ENCODE assay signal across 8 cellular contexts in the genomic region with DNA sequence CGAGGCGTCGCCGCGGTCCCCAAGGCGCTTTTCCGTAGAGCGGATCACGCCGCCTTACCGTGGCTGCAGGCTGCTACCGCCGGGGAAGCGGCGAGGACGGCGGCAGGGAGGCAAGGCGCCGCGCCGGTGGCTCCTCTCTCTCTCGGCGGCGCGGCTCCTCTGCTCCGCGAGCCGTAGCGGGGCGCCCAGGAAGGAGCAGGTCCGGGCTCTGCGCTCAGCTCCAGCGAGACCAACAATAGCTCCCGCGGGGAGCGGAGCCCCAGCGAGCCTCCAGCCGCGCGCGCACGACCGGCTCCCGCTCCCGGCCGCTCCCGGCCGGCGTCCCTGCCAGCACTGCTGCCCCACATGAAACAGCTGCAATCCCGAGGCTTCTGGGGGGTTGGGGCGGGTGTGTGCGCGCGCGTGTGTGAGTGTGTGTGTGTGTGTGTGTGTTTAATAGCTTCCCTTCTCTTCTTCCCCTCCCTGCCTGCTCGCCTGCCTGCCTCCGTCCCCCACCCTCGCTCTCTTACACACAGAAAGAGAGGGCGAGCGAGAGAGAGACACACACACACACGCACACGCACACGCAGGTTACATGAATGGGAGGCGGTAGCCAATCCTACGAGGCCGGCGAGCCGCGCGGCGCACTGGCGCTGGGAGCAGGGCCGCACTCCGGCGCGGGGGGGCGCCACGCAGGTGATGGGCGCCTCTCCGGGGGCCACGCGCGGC. TPM values are rescaled to one million over a fixed set of nuclear protein-coding genes. Genes with fewer than 3 reads are reported as not detected.
DNase-seq lines count a peak whose midpoint lies in the region; ATAC-seq and TF ChIP-seq lines count a peak whose summit lies in the region.

A gene (minus strand): TSS at position 580 of the 708 bp plus-strand sequence. CDS start 371,086 bp downstream, outside the sequence.

- peaks cover 14% of the 10 kb centered on the region for H3K79me2 ChIP-seq in osteoblast (ENCODE audit: insufficient read depth, low read length)

- peak within 1 kb of the TSS; percentile 81 for H2AFZ ChIP-seq in osteoblast (ENCODE audit: low read length)

- H3K36me3 ChIP-seq in heart left ventricle (no peaks in the 10 kb centered on the region), osteoblast (ENCODE audit: insufficient read depth, low read length) (no peaks in the 10 kb centered on the region)

- TF ChIP-seq POLR2A in heart left ventricle (IDR thresholded peaks at IDR 0.05), result no peak

- peak; percentile 50 for DNase-seq in AG09309 (ENCODE audit: low read depth)
- DNase-seq in NCI-H1092 (lab: John Stamatoyannopoulos, UW), result peak; percentile 79
- peak; percentile 29 for DNase-seq in activated naive CD8-positive, alpha-beta T cell treated with anti-CD3 and anti-CD28 coated beads, Interleukin-2, amount 10 ng/mL, durations not matched to agents 7 days and 5 days
- peak; percentile 48 to 82 (median 65) for DNase-seq in heart left ventricle
- DNase-seq in osteoblast (ENCODE audit: insufficient read length, low spot score, missing footprints), result peak; percentile 93
- no peak for DNase-seq in stimulated activated CD4-positive, alpha-beta T cell treated with anti-CD3 and anti-CD28 coated beads, Interleukin-2, amount 100 ng/mL, for 48 hours

- H3K4me3 Mint-ChIP-seq in activated naive CD8-positive, alpha-beta T cell treated with anti-CD3 and anti-CD28 coated beads, Interleukin-2, amount 10 ng/mL, durations not matched to agents 7 days and 5 days, result peak within 1 kb of the TSS; percentile 60

- WGBS in heart left ventricle, 4 donors, result 0 to 1% (median 1%) methylated on average over 27 to 83 of the region's 83 CpGs

- H3K27ac ChIP-seq in heart left ventricle (peak within 1 kb of the TSS in 8 of 12 donors; percentile 37 to 68 (median 62)), osteoblast (ENCODE audit: low read depth, low read length) (peak within 1 kb of the TSS; percentile 56)

- H3K4me2 ChIP-seq in osteoblast (ENCODE audit: insufficient read depth, low read length), result peak within 1 kb of the TSS; percentile 77

- intact Hi-C loops in heart left ventricle (cut with DNase I), result no loop called here

- TF ChIP-seq CTCF in AG09309 (IDR thresholded peaks at IDR 0.05; ENCODE audit: control insufficient read depth, insufficient read depth, low read depth, low read length, missing control alignments) (no peak), heart left ventricle (IDR thresholded peaks at IDR 0.05) (peak in 5 of 12 donors; percentile 24 to 49 (median 48)), osteoblast (IDR thresholded peaks at IDR 0.05; ENCODE audit: extremely low read depth, low read depth, low read length) (peak; percentile 26)

- H3K9me3 ChIP-seq in heart left ventricle (peaks cover 0 to 8% (median 3%) of the 10 kb centered on the region in 12 donors), osteoblast (ENCODE audit: low read depth, low read length) (no peaks in the 10 kb centered on the region)

- H3K4me3 ChIP-seq in AG09309 (ENCODE audit: control insufficient read depth, low read depth, low read length) (peak within 1 kb of the TSS; percentile 65), heart left ventricle (peak within 1 kb of the TSS; percentile 36 to 72 (median 54)), osteoblast (ENCODE audit: insufficient read depth, low read length) (peak within 1 kb of the TSS; percentile 78)

- H3K27me3 Mint-ChIP-seq in activated naive CD8-positive, alpha-beta T cell treated with anti-CD3 and anti-CD28 coated beads, Interleukin-2, amount 10 ng/mL, durations not matched to agents 7 days and 5 days, result peaks cover 67% of the 10 kb centered on the region

- H3K36me3 Mint-ChIP-seq in activated naive CD8-positive, alpha-beta T cell treated with anti-CD3 and anti-CD28 coated beads, Interleukin-2, amount 10 ng/mL, durations not matched to agents 7 days and 5 days, result no peaks in the 10 kb centered on the region

- H3K27ac Mint-ChIP-seq in activated naive CD8-positive, alpha-beta T cell treated with anti-CD3 and anti-CD28 coated beads, Interleukin-2, amount 10 ng/mL, durations not matched to agents 7 days and 5 days, result peak within 1 kb of the TSS; percentile 61

- H3K27me3 ChIP-seq in heart left ventricle, result peaks cover 12 to 95% (median 50%) of the 10 kb centered on the region in 9 donors
- H3K27me3 ChIP-seq in osteoblast (ENCODE audit: insufficient read depth, low read length), result peaks cover 38% of the 10 kb centered on the region

- peaks cover 11% of the 10 kb centered on the region for H3K4me1 Mint-ChIP-seq in activated naive CD8-positive, alpha-beta T cell treated with anti-CD3 and anti-CD28 coated beads, Interleukin-2, amount 10 ng/mL, durations not matched to agents 7 days and 5 days

- POLR2A ChIA-PET in activated naive CD8-positive, alpha-beta T cell treated with anti-CD3 and anti-CD28 coated beads, Interleukin-2, amount 10 ng/mL, durations not matched to agents 7 days and 5 days (lab: Charles Lee), result no interaction called here

- H4K20me1 ChIP-seq in osteoblast (ENCODE audit: insufficient read depth, low read length), result no peaks in the 10 kb centered on the region

- peak; percentile 62 for ATAC-seq in GM18511 (IDR thresholded peaks at IDR 0.05; ENCODE audit: unreplicated experiment)
- peak; percentile 30 for ATAC-seq in activated naive CD8-positive, alpha-beta T cell treated with anti-CD3 and anti-CD28 coated beads, Interleukin-2, amount 10 ng/mL, durations not matched to agents 7 days and 5 days (ENCODE audit: low read depth)
- peak; percentile 34 to 68 (median 63) for ATAC-seq in heart left ventricle
- no peak for ATAC-seq in GM21717 (IDR thresholded peaks at IDR 0.05; ENCODE audit: unreplicated experiment)

- H3K9me3 Mint-ChIP-seq in activated naive CD8-positive, alpha-beta T cell treated with anti-CD3 and anti-CD28 coated beads, Interleukin-2, amount 10 ng/mL, durations not matched to agents 7 days and 5 days, result peaks cover 2% of the 10 kb centered on the region

- H3K4me1 ChIP-seq in heart left ventricle (peaks cover 0 to 50% (median 31%) of the 10 kb centered on the region in 12 donors), osteoblast (ENCODE audit: insufficient read depth, low read length) (peaks cover 23% of the 10 kb centered on the region)

RNA-seq across cellular contexts. Expression of the gene that starts here (rescaled TPM):
- not detected for total RNA-seq in activated naive CD8-positive, alpha-beta T cell treated with anti-CD3 and anti-CD28 coated beads, Interleukin-2, amount 10 ng/mL, durations not matched to agents 7 days and 5 days
- total RNA-seq in heart left ventricle, result 1 to 10 TPM in 6 of 9 donors, under 1 TPM in 3; 0.20 to 6.4 (median 1.4) TPM
- under 1 TPM; 0.08 to 0.71 TPM for polyA plus RNA-seq in heart left ventricle
- total RNA-seq in osteoblast, result 63.3 and 76.9 TPM in 2 replicates

Comparison
In these comparisons a context has a peak if more than half of its experiments do, and no peak if none do; other contexts are left out.
1. Peak in DNase-seq and ATAC-seq in activated naive CD8-positive, alpha-beta T cell treated with anti-CD3 and anti-CD28 coated beads, Interleukin-2, amount 10 ng/mL, durations not matched to agents 7 days and 5 days; RNA of the gene not detected or under 1 TPM.
2. DNase-seq: peak in AG09309 (single experiment), NCI-H1092 (single experiment), heart left ventricle (5 of 5) and osteoblast (single experiment); none in stimulated activated CD4-positive, alpha-beta T cell treated with anti-CD3 and anti-CD28 coated beads, Interleukin-2, amount 100 ng/mL, for 48 hours (0 of 2).
3. Peak in every context shown above with its lines, with median percentiles within 50 percentile points of each other: H3K4me3 ChIP-seq.